In genomic region chr1:200666309-200666708, GRCh38 we compare ENCODE assay signal across 18 cellular contexts. TPM values are rescaled to one million over a fixed set of nuclear protein-coding genes. Genes with fewer than 3 reads are reported as not detected.
DNase-seq lines count a peak whose midpoint lies in the region; ATAC-seq and TF ChIP-seq lines count a peak whose summit lies in the region.
"Had no signal": no experiment of that assay in that cellular context is flagged by ENCODE, and none has a peak within 500 bp of the region (broad histone marks: within the 10 kb centered on the region; RNA-seq: fewer than 3 reads in every experiment).

No MANE protein-coding gene starts in this region.

- POLR2A ChIA-PET in activated CD4-positive, alpha-beta T cell treated with anti-CD3 and anti-CD28 coated beads for 36 hours (lab: Charles Lee), result no interaction called here
- POLR2A ChIA-PET in activated CD4-positive, alpha-beta T cell treated with anti-CD3 and anti-CD28 coated beads, Interleukin-2, amount 10 ng/mL, durations not matched to agents 7 days and 5 days (lab: Charles Lee), result no interaction called here
- POLR2A ChIA-PET in RWPE1 (lab: Yijun Ruan, JAX; ENCODE audit: low non-redundant PET), result no interaction called here

- no peak for TF ChIP-seq POLR2A in gastroesophageal sphincter (IDR thresholded peaks at IDR 0.05)

- TF ChIP-seq EP300 in gastroesophageal sphincter (IDR thresholded peaks at IDR 0.05), result no peak

- peaks cover 3 to 54% of the 10 kb centered on the region in 2 donors for H3K36me3 ChIP-seq in gastroesophageal sphincter

- peaks cover 5 to 62% (median 15%) of the 10 kb centered on the region in 3 donors for H3K4me1 ChIP-seq in gastroesophageal sphincter

- CTCF ChIA-PET in activated CD4-positive, alpha-beta T cell treated with anti-CD3 and anti-CD28 coated beads for 36 hours (lab: Charles Lee), result interaction anchor here (0.6 to 1.3 kb wide), 2 partner anchors 19 to 44 kb away, joined by 3 to 6 read pairs; no protein-coding TSS in a partner anchor
- CTCF ChIA-PET in activated CD4-positive, alpha-beta T cell treated with anti-CD3 and anti-CD28 coated beads, Interleukin-2, amount 10 ng/mL, durations not matched to agents 7 days and 5 days (lab: Charles Lee), result no interaction called here
- CTCF ChIA-PET in RWPE1 (lab: Yijun Ruan, JAX), result interaction anchor here (0.5 to 0.8 kb wide), 2 partner anchors 44 to 99 kb away, joined by 3 read pairs; no protein-coding TSS in a partner anchor

- H3K27me3 Mint-ChIP-seq in activated CD4-positive, alpha-beta T cell treated with anti-CD3 and anti-CD28 coated beads for 36 hours, result no peaks in the 10 kb centered on the region
- H3K27me3 Mint-ChIP-seq in activated CD4-positive, alpha-beta T cell treated with anti-CD3 and anti-CD28 coated beads, Interleukin-2, amount 10 ng/mL, durations not matched to agents 7 days and 5 days, result no peaks in the 10 kb centered on the region
- H3K27me3 Mint-ChIP-seq: effector memory CD8-positive, alpha-beta T cell had no signal

- 58 to 64% methylated on average over 3 to 8 of the region's 8 CpGs for whole genome bisulfite sequencing in gastroesophageal sphincter (ENCODE audit: low coverage in 1 of 2), 2 donors

- ATAC-seq in activated CD4-positive, alpha-beta T cell treated with anti-CD3 and anti-CD28 coated beads for 36 hours, result no peak
- ATAC-seq in gastroesophageal sphincter, result no peak
- ATAC-seq in stimulated activated effector memory CD8-positive, alpha-beta T cell treated with anti-CD3 and anti-CD28 coated beads, Interleukin-12 subunit alpha, Interleukin-12 subunit beta, amount 100 ng/mL, for 72 hours, result no peak
- ATAC-seq in HG03520 (IDR thresholded peaks at IDR 0.05; ENCODE audit: unreplicated experiment), result no peak
- ATAC-seq in HG03025 (IDR thresholded peaks at IDR 0.05; ENCODE audit: low FRiP score, unreplicated experiment), result no peak
- ATAC-seq: effector memory CD8-positive, alpha-beta T cell; upper lobe of right lung had no signal

- peak overlapping the region; percentile 39 for H3K27ac Mint-ChIP-seq in activated CD4-positive, alpha-beta T cell treated with anti-CD3 and anti-CD28 coated beads for 36 hours
- H3K27ac Mint-ChIP-seq in activated CD4-positive, alpha-beta T cell treated with anti-CD3 and anti-CD28 coated beads, Interleukin-2, amount 10 ng/mL, durations not matched to agents 7 days and 5 days, result no peak overlapping the region
- peak overlapping the region; percentile 18 for H3K27ac Mint-ChIP-seq in stimulated activated effector memory CD8-positive, alpha-beta T cell treated with anti-CD3 and anti-CD28 coated beads, Interleukin-12 subunit alpha, Interleukin-12 subunit beta, amount 100 ng/mL, for 72 hours

- no peaks in the 10 kb centered on the region for H3K9me3 ChIP-seq in gastroesophageal sphincter
- H3K9me3 ChIP-seq: SJSA1, upper lobe of right lung had no signal

- H3K27ac ChIP-seq in RWPE1 (peak overlapping the region; percentile 31; the same call in 1 of the 2 replicates), gastroesophageal sphincter (peak overlapping the region in 3 of 4 donors; percentile 35 to 60 (median 46))
- H3K27ac ChIP-seq: SJSA1, upper lobe of right lung had no signal

- peaks cover 32% of the 10 kb centered on the region for H3K36me3 Mint-ChIP-seq in activated CD4-positive, alpha-beta T cell treated with anti-CD3 and anti-CD28 coated beads for 36 hours (ENCODE audit: low read depth)
- peaks cover 48% of the 10 kb centered on the region for H3K36me3 Mint-ChIP-seq in activated CD4-positive, alpha-beta T cell treated with anti-CD3 and anti-CD28 coated beads, Interleukin-2, amount 10 ng/mL, durations not matched to agents 7 days and 5 days (ENCODE audit: low read depth)
- peaks cover 64% of the 10 kb centered on the region for H3K36me3 Mint-ChIP-seq in stimulated activated effector memory CD8-positive, alpha-beta T cell treated with anti-CD3 and anti-CD28 coated beads, Interleukin-12 subunit alpha, Interleukin-12 subunit beta, amount 100 ng/mL, for 72 hours

- DNase-seq in activated CD4-positive, alpha-beta T cell treated with anti-CD3 and anti-CD28 coated beads for 36 hours, result no peak
- no peak for DNase-seq in activated CD4-positive, alpha-beta T cell treated with anti-CD3 and anti-CD28 coated beads, Interleukin-2, amount 10 ng/mL, durations not matched to agents 7 days and 5 days
- DNase-seq in RWPE1 (ENCODE audit: low spot score) (no peak), NCI-H2196 (lab: John Stamatoyannopoulos, UW; ENCODE audit: unreplicated experiment) (no peak)
- DNase-seq in stimulated activated effector memory CD8-positive, alpha-beta T cell treated with anti-CD3 and anti-CD28 coated beads, Interleukin-12 subunit alpha, Interleukin-12 subunit beta, amount 100 ng/mL, for 72 hours (ENCODE audit: low spot score in 2 of 2), result no peak
- DNase-seq: activated CD4-positive, alpha-beta T cell treated with anti-CD3 and anti-CD28 coated beads, Interleukin-2, amount 50 U/mL, for 48 hours; activated effector memory CD4-positive, alpha-beta T cell treated with anti-CD3 and anti-CD28 coated beads, Interleukin-2, amount 50 U/mL, for 16 hours; effector memory CD8-positive, alpha-beta T cell; foreskin melanocyte; IMR-90; kidney; NCI-H1048; stimulated activated CD4-positive, alpha-beta T cell treated with anti-CD3 and anti-CD28 coated beads, Interleukin-2, amount 100 ng/mL, for 24 hours; upper lobe of right lung had no signal

- no peaks in the 10 kb centered on the region for H3K9me3 Mint-ChIP-seq in activated CD4-positive, alpha-beta T cell treated with anti-CD3 and anti-CD28 coated beads for 36 hours (ENCODE audit: low read depth)
- no peaks in the 10 kb centered on the region for H3K9me3 Mint-ChIP-seq in activated CD4-positive, alpha-beta T cell treated with anti-CD3 and anti-CD28 coated beads, Interleukin-2, amount 10 ng/mL, durations not matched to agents 7 days and 5 days
- no peaks in the 10 kb centered on the region for H3K9me3 Mint-ChIP-seq in stimulated activated effector memory CD8-positive, alpha-beta T cell treated with anti-CD3 and anti-CD28 coated beads, Interleukin-12 subunit alpha, Interleukin-12 subunit beta, amount 100 ng/mL, for 72 hours
- H3K9me3 Mint-ChIP-seq: effector memory CD8-positive, alpha-beta T cell had no signal

- peaks cover 45% of the 10 kb centered on the region for H3K4me1 Mint-ChIP-seq in activated CD4-positive, alpha-beta T cell treated with anti-CD3 and anti-CD28 coated beads for 36 hours
- peaks cover 45% of the 10 kb centered on the region for H3K4me1 Mint-ChIP-seq in activated CD4-positive, alpha-beta T cell treated with anti-CD3 and anti-CD28 coated beads, Interleukin-2, amount 10 ng/mL, durations not matched to agents 7 days and 5 days
- peaks cover 48% of the 10 kb centered on the region for H3K4me1 Mint-ChIP-seq in stimulated activated effector memory CD8-positive, alpha-beta T cell treated with anti-CD3 and anti-CD28 coated beads, Interleukin-12 subunit alpha, Interleukin-12 subunit beta, amount 100 ng/mL, for 72 hours

- TF ChIP-seq CTCF in RWPE1 (conservative IDR thresholded peaks at IDR 0.05; ENCODE audit: low read depth) (no peak), gastroesophageal sphincter (IDR thresholded peaks at IDR 0.05) (no peak)

- H3K4me3 Mint-ChIP-seq in activated CD4-positive, alpha-beta T cell treated with anti-CD3 and anti-CD28 coated beads for 36 hours, result no peak overlapping the region
- no peak overlapping the region for H3K4me3 Mint-ChIP-seq in activated CD4-positive, alpha-beta T cell treated with anti-CD3 and anti-CD28 coated beads, Interleukin-2, amount 10 ng/mL, durations not matched to agents 7 days and 5 days
- no peak overlapping the region for H3K4me3 Mint-ChIP-seq in stimulated activated effector memory CD8-positive, alpha-beta T cell treated with anti-CD3 and anti-CD28 coated beads, Interleukin-12 subunit alpha, Interleukin-12 subunit beta, amount 100 ng/mL, for 72 hours

- H3K4me3 ChIP-seq in gastroesophageal sphincter, result no peak overlapping the region
- H3K4me3 ChIP-seq: SJSA1, upper lobe of right lung had no signal

- H3K27me3 ChIP-seq in gastroesophageal sphincter, result no peaks in the 10 kb centered on the region
- H3K27me3 ChIP-seq: SJSA1, upper lobe of right lung had no signal

- intact Hi-C loops in activated CD4-positive, alpha-beta T cell treated with anti-CD3 and anti-CD28 coated beads for 36 hours (cut with DNase I, micrococcal nuclease), result no loop called here

RNA-seq across cellular contexts. Expression of gene DDX59, which starts 3.4 kb away (rescaled TPM):
- 10 to 100 TPM; 17.4 to 19.4 TPM for total RNA-seq in activated CD4-positive, alpha-beta T cell treated with anti-CD3 and anti-CD28 coated beads for 36 hours
- 10 to 100 TPM; 25.7 to 26.7 TPM for total RNA-seq in activated CD4-positive, alpha-beta T cell treated with anti-CD3 and anti-CD28 coated beads, Interleukin-2, amount 10 ng/mL, durations not matched to agents 7 days and 5 days
- 10 to 100 TPM; 21.8 to 34.7 (median 24.3) TPM for total RNA-seq in gastroesophageal sphincter

RNA-seq across cellular contexts. Expression of gene KIF14, which starts 45.8 kb away (rescaled TPM):
- 10 to 100 TPM; 14.8 to 14.9 TPM for total RNA-seq in activated CD4-positive, alpha-beta T cell treated with anti-CD3 and anti-CD28 coated beads for 36 hours
- 10 to 100 TPM; 31.6 to 34.6 TPM for total RNA-seq in activated CD4-positive, alpha-beta T cell treated with anti-CD3 and anti-CD28 coated beads, Interleukin-2, amount 10 ng/mL, durations not matched to agents 7 days and 5 days
- under 1 TPM in 3 of 4 donors, not detected in 1; 0.12 to 0.17 (median 0.13) TPM for total RNA-seq in gastroesophageal sphincter

Comparison
In these comparisons a context has a peak if more than half of its experiments do, and no peak if none do; other contexts are left out.
1. RNA of gene KIF14, which starts 45.8 kb away (total RNA-seq): 31.6 to 34.6 TPM in activated CD4-positive, alpha-beta T cell treated with anti-CD3 and anti-CD28 coated beads, Interleukin-2, amount 10 ng/mL, durations not matched to agents 7 days and 5 days and 14.8 to 14.9 TPM in activated CD4-positive, alpha-beta T cell treated with anti-CD3 and anti-CD28 coated beads for 36 hours; 0.12 to 0.17 TPM in gastroesophageal sphincter; every median in the first group is over 10 times any median in the second.